ENCODE assay signal across 1 cellular context in genomic region chr13:110644892-110645521, GRCh38.
TF ChIP-seq lines count a peak whose summit lies in the region.

No MANE protein-coding gene starts in this region.

TF ChIP-seq in HepG2, 621 proteins besides CTCF, POLR2A, EP300 and RAD21 (continued from another document):
- TF ChIP-seq, protein P1, sequence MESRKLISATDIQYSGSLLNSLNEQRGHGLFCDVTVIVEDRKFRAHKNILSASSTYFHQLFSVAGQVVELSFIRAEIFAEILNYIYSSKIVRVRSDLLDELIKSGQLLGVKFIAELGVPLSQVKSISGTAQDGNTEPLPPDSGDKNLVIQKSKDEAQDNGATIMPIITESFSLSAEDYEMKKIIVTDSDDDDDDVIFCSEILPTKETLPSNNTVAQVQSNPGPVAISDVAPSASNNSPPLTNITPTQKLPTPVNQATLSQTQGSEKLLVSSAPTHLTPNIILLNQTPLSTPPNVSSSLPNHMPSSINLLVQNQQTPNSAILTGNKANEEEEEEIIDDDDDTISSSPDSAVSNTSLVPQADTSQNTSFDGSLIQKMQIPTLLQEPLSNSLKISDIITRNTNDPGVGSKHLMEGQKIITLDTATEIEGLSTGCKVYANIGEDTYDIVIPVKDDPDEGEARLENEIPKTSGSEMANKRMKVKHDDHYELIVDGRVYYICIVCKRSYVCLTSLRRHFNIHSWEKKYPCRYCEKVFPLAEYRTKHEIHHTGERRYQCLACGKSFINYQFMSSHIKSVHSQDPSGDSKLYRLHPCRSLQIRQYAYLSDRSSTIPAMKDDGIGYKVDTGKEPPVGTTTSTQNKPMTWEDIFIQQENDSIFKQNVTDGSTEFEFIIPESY (CRISPR knock-in tag; IDR thresholded peaks at IDR 0.05), result peak; percentile 38; the same call in 1 of the 2 replicates
- TF ChIP-seq MEIS1 (CRISPR knock-in tag; IDR thresholded peaks at IDR 0.05; ENCODE audit: borderline replicate concordance), result no peak
- TF ChIP-seq STAG1 (CRISPR knock-in tag; IDR thresholded peaks at IDR 0.05), result peak; percentile 27; the same call in 1 of the 2 replicates
- TF ChIP-seq ZNF17 (CRISPR knock-in tag; IDR thresholded peaks at IDR 0.05), result no peak
- peak; percentile 32; the same call in 1 of the 2 replicates for TF ChIP-seq ZBTB38 (CRISPR knock-in tag; IDR thresholded peaks at IDR 0.05)
- no peak for TF ChIP-seq ZNF260 (CRISPR knock-in tag; IDR thresholded peaks at IDR 0.05; ENCODE audit: borderline replicate concordance, low read depth)
